ENCODE assay signal across 8 cellular contexts in the genomic region with DNA sequence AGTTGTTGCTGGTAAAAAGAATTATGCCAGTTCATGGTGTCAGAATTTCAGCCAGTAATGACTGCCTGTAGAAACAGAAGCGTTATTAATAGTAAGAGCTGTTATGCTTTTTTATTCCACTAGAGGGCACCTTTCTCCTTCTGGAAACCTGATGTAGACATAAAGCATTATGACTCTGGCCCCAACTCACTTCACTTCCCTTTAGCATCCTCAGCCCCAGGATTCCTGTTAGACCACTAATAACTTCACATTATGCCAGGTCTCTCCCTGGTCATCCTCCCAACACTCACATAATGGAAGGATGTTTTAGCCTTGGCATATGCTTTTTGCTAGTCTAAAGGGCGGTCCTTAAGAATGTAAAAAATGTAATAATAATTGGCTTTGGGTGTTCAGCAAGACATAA. TPM values are rescaled to one million over a fixed set of nuclear protein-coding genes. Genes with fewer than 3 reads are reported as not detected.
A peak's percentile ranks its signal among the peaks of the same experiment; 100 is the strongest.
DNase-seq lines count a peak whose midpoint lies in the region; ATAC-seq and TF ChIP-seq lines count a peak whose summit lies in the region.

No MANE protein-coding gene starts in this region.

- peak in 5 of 7 experiments; percentile 39 to 63 (median 58) for TF ChIP-seq CTCF in stomach (IDR thresholded peaks at IDR 0.05)

- 48 to 52% (median 49%) methylated on average over 2 of the region's 2 CpGs for WGBS in stomach, 5 donors

- intact Hi-C loops in stomach (cut with DNase I; ENCODE audit: low total_unique reads): no loop called here

- no peak overlapping the region for H3K4me3 ChIP-seq in stomach

- TF ChIP-seq POLR2A in stomach (IDR thresholded peaks at IDR 0.05): no peak

- no peaks in the 10 kb centered on the region for H3K9me3 ChIP-seq in stomach

- TF ChIP-seq EP300 in stomach (IDR thresholded peaks at IDR 0.05): no peak

- ATAC-seq in HG03354 (IDR thresholded peaks at IDR 0.05; ENCODE audit: poor library complexity, severe bottlenecking, unreplicated experiment) (peak; percentile 69), HG03460 (IDR thresholded peaks at IDR 0.05; ENCODE audit: unreplicated experiment) (no peak)

- no peaks in the 10 kb centered on the region for H3K36me3 ChIP-seq in stomach

- DNase-seq in DMS 273 (lab: John Stamatoyannopoulos, UW; ENCODE audit: unreplicated experiment): peak; percentile 83
- DNase-seq in GM19240 (ENCODE audit: insufficient read length, low spot score): peak; percentile 14
- peak; percentile 44 for DNase-seq in NCI-H446 treated with DMSO at 0.1 percent for 48 hours (lab: John Stamatoyannopoulos, UW)
- peak; percentile 44 for DNase-seq in amniotic stem cell (lab: John Stamatoyannopoulos, UW)
- peak; percentile 52 for DNase-seq in iPS-NIHi11 (ENCODE audit: low spot score)
- no peak for DNase-seq in stomach

- no peaks in the 10 kb centered on the region for H3K4me1 ChIP-seq in stomach

- H3K27me3 ChIP-seq in stomach: no peaks in the 10 kb centered on the region

- no peak overlapping the region for H3K27ac ChIP-seq in stomach

RNA-seq across cellular contexts. Expression of gene C18orf54, which starts 34.9 kb away (rescaled TPM):
- total RNA-seq in stomach: 1 to 10 TPM in 2 of 5 donors, under 1 TPM in 1, not detected in 2; 0.89 to 4.0 (median 1.2) TPM
- under 1 TPM in 2 of 3 donors, not detected in 1; 0.68 to 0.75 TPM for polyA plus RNA-seq in stomach

RNA-seq across cellular contexts. Expression of gene STARD6, which starts 35.0 kb away (rescaled TPM):
- not detected for total RNA-seq in stomach
- polyA plus RNA-seq in stomach: not detected
